In genomic region chr4:159195400-159195799, GRCh38 we compare ENCODE assay signal across 1 cellular context.
TF ChIP-seq lines count a peak whose summit lies in the region.

No MANE protein-coding gene starts in this region.

TF ChIP-seq in K562, 482 proteins besides CTCF, POLR2A, EP300 and RAD21 (continued from another document and continues in another):
- TF ChIP-seq CREB5 (CRISPR knock-in tag; IDR thresholded peaks at IDR 0.05) (no peak), THRA (IDR thresholded peaks at IDR 0.05) (no peak), ZNF146 (CRISPR knock-in tag; IDR thresholded peaks at IDR 0.05; ENCODE audit: unreplicated experiment) (no peak), CHD1 (IDR thresholded peaks at IDR 0.05; ENCODE audit: low read length) (no peak), SMAD2 (IDR thresholded peaks at IDR 0.05; ENCODE audit: low read depth, low read length) (no peak), TRIM25 (IDR thresholded peaks at IDR 0.05; ENCODE audit: borderline replicate concordance) (no peak), CCNT2 (IDR thresholded peaks at IDR 0.05; ENCODE audit: borderline replicate concordance, extremely low read depth, insufficient read length, low read depth, low read length) (peak; percentile 80), PCBP1 (IDR thresholded peaks at IDR 0.05; ENCODE audit: low read depth, low read length, poor library complexity, severe bottlenecking) (no peak), ZFX (CRISPR knock-in tag; IDR thresholded peaks at IDR 0.05) (no peak), NR2C1 (IDR thresholded peaks at IDR 0.05) (no peak), NR2C1 (tag; IDR thresholded peaks at IDR 0.05) (no peak), ZNF395 (CRISPR knock-in tag; IDR thresholded peaks at IDR 0.05) (no peak; the same call in 1 of the 2 replicates), ZBTB1 (CRISPR knock-in tag; IDR thresholded peaks at IDR 0.05; ENCODE audit: borderline replicate concordance, low read depth) (no peak), SRF (CRISPR knock-in tag; IDR thresholded peaks at IDR 0.05) (no peak), BCL6 (CRISPR knock-in tag; IDR thresholded peaks at IDR 0.05) (no peak), SRSF7 (optimal IDR thresholded peaks at IDR 0.05; ENCODE audit: low read depth, low read length) (no peak), NFE2L1 (tag; IDR thresholded peaks at IDR 0.05; ENCODE audit: borderline replicate concordance, low read depth) (no peak), PPARD (CRISPR knock-in tag; IDR thresholded peaks at IDR 0.05) (no peak), ZNF696 (CRISPR knock-in tag; conservative IDR thresholded peaks at IDR 0.05) (no peak), MEIS2 (IDR thresholded peaks at IDR 0.05; ENCODE audit: partially characterized antibody) (peak; percentile 80), RUNX1 (IDR thresholded peaks at IDR 0.05; ENCODE audit: low read depth) (no peak), MGA (IDR thresholded peaks at IDR 0.05) (no peak), ZNF586 (CRISPR knock-in tag; conservative IDR thresholded peaks at IDR 0.05) (no peak), SMAD1 (IDR thresholded peaks at IDR 0.05; ENCODE audit: low read depth, low read length, partially characterized antibody) (peak; percentile 58), KLF13 (tag; IDR thresholded peaks at IDR 0.05; ENCODE audit: borderline replicate concordance, low read depth) (no peak), ZNF217 (CRISPR knock-in tag; IDR thresholded peaks at IDR 0.05) (no peak), CBX5 (IDR thresholded peaks at IDR 0.05; ENCODE audit: borderline replicate concordance, low read depth) (no peak), SNIP1 (IDR thresholded peaks at IDR 0.05; ENCODE audit: low read depth) (no peak), NFIX (CRISPR knock-in tag; IDR thresholded peaks at IDR 0.05; ENCODE audit: low read depth) (no peak)
- TF ChIP-seq, protein P1, sequence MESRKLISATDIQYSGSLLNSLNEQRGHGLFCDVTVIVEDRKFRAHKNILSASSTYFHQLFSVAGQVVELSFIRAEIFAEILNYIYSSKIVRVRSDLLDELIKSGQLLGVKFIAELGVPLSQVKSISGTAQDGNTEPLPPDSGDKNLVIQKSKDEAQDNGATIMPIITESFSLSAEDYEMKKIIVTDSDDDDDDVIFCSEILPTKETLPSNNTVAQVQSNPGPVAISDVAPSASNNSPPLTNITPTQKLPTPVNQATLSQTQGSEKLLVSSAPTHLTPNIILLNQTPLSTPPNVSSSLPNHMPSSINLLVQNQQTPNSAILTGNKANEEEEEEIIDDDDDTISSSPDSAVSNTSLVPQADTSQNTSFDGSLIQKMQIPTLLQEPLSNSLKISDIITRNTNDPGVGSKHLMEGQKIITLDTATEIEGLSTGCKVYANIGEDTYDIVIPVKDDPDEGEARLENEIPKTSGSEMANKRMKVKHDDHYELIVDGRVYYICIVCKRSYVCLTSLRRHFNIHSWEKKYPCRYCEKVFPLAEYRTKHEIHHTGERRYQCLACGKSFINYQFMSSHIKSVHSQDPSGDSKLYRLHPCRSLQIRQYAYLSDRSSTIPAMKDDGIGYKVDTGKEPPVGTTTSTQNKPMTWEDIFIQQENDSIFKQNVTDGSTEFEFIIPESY (CRISPR knock-in tag; IDR thresholded peaks at IDR 0.05), result no peak
- TF ChIP-seq, protein P2, sequence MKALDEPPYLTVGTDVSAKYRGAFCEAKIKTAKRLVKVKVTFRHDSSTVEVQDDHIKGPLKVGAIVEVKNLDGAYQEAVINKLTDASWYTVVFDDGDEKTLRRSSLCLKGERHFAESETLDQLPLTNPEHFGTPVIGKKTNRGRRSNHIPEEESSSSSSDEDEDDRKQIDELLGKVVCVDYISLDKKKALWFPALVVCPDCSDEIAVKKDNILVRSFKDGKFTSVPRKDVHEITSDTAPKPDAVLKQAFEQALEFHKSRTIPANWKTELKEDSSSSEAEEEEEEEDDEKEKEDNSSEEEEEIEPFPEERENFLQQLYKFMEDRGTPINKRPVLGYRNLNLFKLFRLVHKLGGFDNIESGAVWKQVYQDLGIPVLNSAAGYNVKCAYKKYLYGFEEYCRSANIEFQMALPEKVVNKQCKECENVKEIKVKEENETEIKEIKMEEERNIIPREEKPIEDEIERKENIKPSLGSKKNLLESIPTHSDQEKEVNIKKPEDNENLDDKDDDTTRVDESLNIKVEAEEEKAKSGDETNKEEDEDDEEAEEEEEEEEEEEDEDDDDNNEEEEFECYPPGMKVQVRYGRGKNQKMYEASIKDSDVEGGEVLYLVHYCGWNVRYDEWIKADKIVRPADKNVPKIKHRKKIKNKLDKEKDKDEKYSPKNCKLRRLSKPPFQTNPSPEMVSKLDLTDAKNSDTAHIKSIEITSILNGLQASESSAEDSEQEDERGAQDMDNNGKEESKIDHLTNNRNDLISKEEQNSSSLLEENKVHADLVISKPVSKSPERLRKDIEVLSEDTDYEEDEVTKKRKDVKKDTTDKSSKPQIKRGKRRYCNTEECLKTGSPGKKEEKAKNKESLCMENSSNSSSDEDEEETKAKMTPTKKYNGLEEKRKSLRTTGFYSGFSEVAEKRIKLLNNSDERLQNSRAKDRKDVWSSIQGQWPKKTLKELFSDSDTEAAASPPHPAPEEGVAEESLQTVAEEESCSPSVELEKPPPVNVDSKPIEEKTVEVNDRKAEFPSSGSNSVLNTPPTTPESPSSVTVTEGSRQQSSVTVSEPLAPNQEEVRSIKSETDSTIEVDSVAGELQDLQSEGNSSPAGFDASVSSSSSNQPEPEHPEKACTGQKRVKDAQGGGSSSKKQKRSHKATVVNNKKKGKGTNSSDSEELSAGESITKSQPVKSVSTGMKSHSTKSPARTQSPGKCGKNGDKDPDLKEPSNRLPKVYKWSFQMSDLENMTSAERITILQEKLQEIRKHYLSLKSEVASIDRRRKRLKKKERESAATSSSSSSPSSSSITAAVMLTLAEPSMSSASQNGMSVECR (CRISPR knock-in tag; IDR thresholded peaks at IDR 0.05), result no peak
